In the genomic region with DNA sequence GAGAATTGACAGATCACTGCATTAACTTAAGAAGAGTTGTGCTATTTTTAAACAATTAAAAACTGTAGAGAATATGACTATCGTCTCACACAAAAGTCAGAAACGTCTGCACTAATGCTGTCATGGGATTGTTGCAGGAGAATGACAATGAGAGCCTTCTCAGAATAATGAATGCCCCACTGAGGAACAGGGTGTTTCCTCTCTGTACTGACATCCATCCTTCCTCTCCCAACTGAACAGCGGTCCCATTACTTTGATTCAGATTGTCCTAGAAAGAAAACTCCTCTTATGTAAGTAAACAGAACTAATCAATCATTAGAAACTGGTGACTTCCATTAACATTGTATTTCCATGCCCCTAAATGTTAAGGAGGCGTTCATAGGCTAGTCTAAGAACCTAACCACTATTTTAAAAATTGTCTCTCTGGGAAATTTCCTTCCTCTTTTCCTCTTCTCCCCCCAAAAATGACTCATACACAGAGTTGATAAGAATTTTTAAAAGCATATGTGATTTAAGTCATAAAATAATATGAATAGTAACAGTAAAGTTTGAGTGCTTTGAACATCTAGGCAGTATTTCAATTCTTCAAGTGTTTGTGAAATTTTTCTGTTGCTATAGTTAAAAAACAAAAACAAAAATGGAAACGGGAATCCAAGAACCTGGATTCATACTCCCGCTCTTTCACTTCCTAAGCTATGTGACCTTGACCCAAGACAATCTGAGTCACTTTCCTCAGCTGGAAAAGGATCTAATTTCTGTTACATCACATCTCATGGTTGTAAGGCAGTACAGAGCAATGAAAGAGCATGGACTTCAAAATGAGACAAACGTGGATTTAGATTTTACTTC, we compare ENCODE assay signal across 10 cellular contexts. TPM values are rescaled to one million over a fixed set of nuclear protein-coding genes. Genes with fewer than 3 reads are reported as not detected.
DNase-seq lines count a peak whose midpoint lies in the region; ATAC-seq and TF ChIP-seq lines count a peak whose summit lies in the region.
"Had no signal": no experiment of that assay in that cellular context is flagged by ENCODE, and none has a peak within 500 bp of the region (broad histone marks: within the 10 kb centered on the region; RNA-seq: fewer than 3 reads in every experiment).

No MANE protein-coding gene starts in this region.

- H3K27ac Mint-ChIP-seq in activated T-helper 1 cell treated with anti-CD3 and anti-CD28 coated beads, Interleukin-12 subunit alpha, Interleukin-12 subunit beta, Interleukin-2, Interleukin-4 antibody, amounts not matched to agents 30 ng/mL and 10 ng/mL and 1 ng/mL, durations not matched to agents 14 hours and 24 hours and 36 hours: no peak overlapping the region
- H3K27ac Mint-ChIP-seq in activated T-helper 17 cell treated with anti-CD3 and anti-CD28 coated beads, Interleukin-2, amount 50 U/mL, for 72 hours: no peak overlapping the region
- H3K27ac Mint-ChIP-seq: activated CD4-positive, alpha-beta memory T cell treated with anti-CD3 and anti-CD28 coated beads, Interleukin-2, amount 10 ng/mL, durations not matched to agents 7 days and 5 days had no signal

- peaks cover 8 to 11% of the 10 kb centered on the region in 2 experiments; a peak in 3 of 4 replicates for H3K4me1 ChIP-seq in HCT116 (ENCODE audit: control insufficient read depth in 1 of 2, insufficient read depth in 2 of 2, low read length in 2 of 2)

- POLR2A ChIA-PET in HCT116 (lab: Charles Lee): no interaction called here

- peak overlapping the region; percentile 90 for H2AFZ ChIP-seq in HCT116 (ENCODE audit: low read depth, low read length, poor library complexity, severe bottlenecking)

- BruUV-seq in HCT116 (replicated peaks; lab: Mats Ljungman, UMichigan): no TSS peak

- no peak for DNase-seq in HCT116 (ENCODE audit: low read depth, low spot score)
- peak; percentile 14 for DNase-seq in T1000 (lab: John Stamatoyannopoulos, UW)
- peak; percentile 95 for DNase-seq in glomerular endothelial cell (ENCODE audit: extremely low read depth, low read depth, low spot score)
- DNase-seq in stromal cell of bone marrow (ENCODE audit: low read depth): peak; percentile 85
- DNase-seq in activated T-helper 1 cell treated with anti-CD3 and anti-CD28 coated beads, Interleukin-12 subunit alpha, Interleukin-12 subunit beta, Interleukin-2, Interleukin-4 antibody, amounts not matched to agents 30 ng/mL and 10 ng/mL and 1 ng/mL, durations not matched to agents 14 hours and 24 hours and 36 hours (ENCODE audit: low spot score): no peak
- DNase-seq: activated CD4-positive, alpha-beta memory T cell treated with anti-CD3 and anti-CD28 coated beads, Interleukin-2, amount 10 ng/mL, durations not matched to agents 7 days and 5 days; anterior cingulate cortex; NCI-H1048 had no signal

- H3K9me3 ChIP-seq in HCT116 (ENCODE audit: control insufficient read depth in 1 of 2, insufficient read depth in 1 of 2, low read depth in 1 of 2, low read length in 2 of 2): no peaks in the 10 kb centered on the region

- no peak for TF ChIP-seq RAD21 in HCT116 (IDR thresholded peaks at IDR 0.05; ENCODE audit: low read depth)

- H3K9me2 ChIP-seq in HCT116 (ENCODE audit: insufficient read depth): no peaks in the 10 kb centered on the region

- no peaks in the 10 kb centered on the region for H3K9me3 Mint-ChIP-seq in activated T-helper 1 cell treated with anti-CD3 and anti-CD28 coated beads, Interleukin-12 subunit alpha, Interleukin-12 subunit beta, Interleukin-2, Interleukin-4 antibody, amounts not matched to agents 30 ng/mL and 10 ng/mL and 1 ng/mL, durations not matched to agents 14 hours and 24 hours and 36 hours
- H3K9me3 Mint-ChIP-seq in activated T-helper 17 cell treated with anti-CD3 and anti-CD28 coated beads, Interleukin-2, amount 50 U/mL, for 72 hours: peaks cover 12% of the 10 kb centered on the region
- H3K9me3 Mint-ChIP-seq: activated CD4-positive, alpha-beta memory T cell treated with anti-CD3 and anti-CD28 coated beads, Interleukin-2, amount 10 ng/mL, durations not matched to agents 7 days and 5 days had no signal

- no peaks in the 10 kb centered on the region for H4K20me1 ChIP-seq in HCT116 (ENCODE audit: insufficient read depth)

- ATAC-seq in HCT116 (peak; percentile 50; the same call in 1 of the 2 replicates), GM19324 (IDR thresholded peaks at IDR 0.05; ENCODE audit: low FRiP score, unreplicated experiment) (no peak)
- ATAC-seq in activated T-helper 17 cell treated with anti-CD3 and anti-CD28 coated beads, Interleukin-2, amount 50 U/mL, for 72 hours (replicated peaks): no peak

- no peaks in the 10 kb centered on the region for H3K4me1 Mint-ChIP-seq in activated T-helper 1 cell treated with anti-CD3 and anti-CD28 coated beads, Interleukin-12 subunit alpha, Interleukin-12 subunit beta, Interleukin-2, Interleukin-4 antibody, amounts not matched to agents 30 ng/mL and 10 ng/mL and 1 ng/mL, durations not matched to agents 14 hours and 24 hours and 36 hours (ENCODE audit: low read depth)
- H3K4me1 Mint-ChIP-seq in activated T-helper 17 cell treated with anti-CD3 and anti-CD28 coated beads, Interleukin-2, amount 50 U/mL, for 72 hours: no peaks in the 10 kb centered on the region
- H3K4me1 Mint-ChIP-seq: activated CD4-positive, alpha-beta memory T cell treated with anti-CD3 and anti-CD28 coated beads, Interleukin-2, amount 10 ng/mL, durations not matched to agents 7 days and 5 days had no signal

- no peak for TF ChIP-seq CTCF in HCT116 (IDR thresholded peaks at IDR 0.05 in 2 of 3, conservative IDR thresholded peaks at IDR 0.05 in 1 of 3; ENCODE audit: borderline replicate concordance in 1 of 3, insufficient read depth in 1 of 3, low read depth in 2 of 3, low read length in 2 of 3)

- intact Hi-C loops in HCT116 (cut with micrococcal nuclease): no loop called here
- intact Hi-C loops in activated T-helper 1 cell treated with anti-CD3 and anti-CD28 coated beads, Interleukin-12 subunit alpha, Interleukin-12 subunit beta, Interleukin-2, Interleukin-4 antibody, amounts not matched to agents 30 ng/mL and 10 ng/mL and 1 ng/mL, durations not matched to agents 14 hours and 24 hours and 36 hours (cut with micrococcal nuclease): no loop called here

- RAD21 ChIA-PET in HCT116 (lab: Charles Lee; ENCODE audit: low non-redundant PET in 1 of 2, low total read pairs in 2 of 2, uncharacterized antibody in 2 of 2, unreplicated experiment in 2 of 2): no interaction called here

- no peak overlapping the region for H3K9ac ChIP-seq in HCT116 (ENCODE audit: low read length)

- no peaks in the 10 kb centered on the region for H3K36me3 Mint-ChIP-seq in activated T-helper 1 cell treated with anti-CD3 and anti-CD28 coated beads, Interleukin-12 subunit alpha, Interleukin-12 subunit beta, Interleukin-2, Interleukin-4 antibody, amounts not matched to agents 30 ng/mL and 10 ng/mL and 1 ng/mL, durations not matched to agents 14 hours and 24 hours and 36 hours (ENCODE audit: low read depth)
- H3K36me3 Mint-ChIP-seq in activated T-helper 17 cell treated with anti-CD3 and anti-CD28 coated beads, Interleukin-2, amount 50 U/mL, for 72 hours (ENCODE audit: low read depth): no peaks in the 10 kb centered on the region

- no peaks in the 10 kb centered on the region for H3K27me3 ChIP-seq in HCT116 (ENCODE audit: insufficient read depth, low read length)

- H3K4me2 ChIP-seq in HCT116 (ENCODE audit: low read length): peak overlapping the region; percentile 47

- TF ChIP-seq POLR2A in HCT116 (IDR thresholded peaks at IDR 0.05; ENCODE audit: borderline replicate concordance, extremely low read depth, insufficient read depth, insufficient read length): no peak

- no peak overlapping the region for H3K4me3 Mint-ChIP-seq in activated T-helper 1 cell treated with anti-CD3 and anti-CD28 coated beads, Interleukin-12 subunit alpha, Interleukin-12 subunit beta, Interleukin-2, Interleukin-4 antibody, amounts not matched to agents 30 ng/mL and 10 ng/mL and 1 ng/mL, durations not matched to agents 14 hours and 24 hours and 36 hours
- H3K4me3 Mint-ChIP-seq in activated T-helper 17 cell treated with anti-CD3 and anti-CD28 coated beads, Interleukin-2, amount 50 U/mL, for 72 hours: no peak overlapping the region
- H3K4me3 Mint-ChIP-seq: activated CD4-positive, alpha-beta memory T cell treated with anti-CD3 and anti-CD28 coated beads, Interleukin-2, amount 10 ng/mL, durations not matched to agents 7 days and 5 days had no signal

- H3K27me3 Mint-ChIP-seq in activated T-helper 1 cell treated with anti-CD3 and anti-CD28 coated beads, Interleukin-12 subunit alpha, Interleukin-12 subunit beta, Interleukin-2, Interleukin-4 antibody, amounts not matched to agents 30 ng/mL and 10 ng/mL and 1 ng/mL, durations not matched to agents 14 hours and 24 hours and 36 hours (ENCODE audit: insufficient read depth): no peaks in the 10 kb centered on the region
- peaks cover 3% of the 10 kb centered on the region for H3K27me3 Mint-ChIP-seq in activated T-helper 17 cell treated with anti-CD3 and anti-CD28 coated beads, Interleukin-2, amount 50 U/mL, for 72 hours
- H3K27me3 Mint-ChIP-seq: activated CD4-positive, alpha-beta memory T cell treated with anti-CD3 and anti-CD28 coated beads, Interleukin-2, amount 10 ng/mL, durations not matched to agents 7 days and 5 days had no signal

- no peaks in the 10 kb centered on the region for H3K79me2 ChIP-seq in HCT116 (ENCODE audit: insufficient read depth, low read length)

- no peak overlapping the region for H3K27ac ChIP-seq in HCT116 (ENCODE audit: low read depth, low read length)

- no peak overlapping the region for H3K4me3 ChIP-seq in HCT116 (replicated peaks in 1 of 2; ENCODE audit: low read depth in 1 of 2, low read length in 2 of 2)

- CTCF ChIA-PET in HCT116 (lab: Charles Lee): no interaction called here

- no peaks in the 10 kb centered on the region for H3K36me3 ChIP-seq in HCT116 (ENCODE audit: control insufficient read depth in 1 of 2, insufficient read depth in 2 of 2, low read length in 2 of 2)

TF ChIP-seq in HCT116, 20 proteins besides CTCF, POLR2A, EP300 and RAD21 (continues in another document):
- no peak for TF ChIP-seq EZH2 (IDR thresholded peaks at IDR 0.05)
- TF ChIP-seq FOSL1 (IDR thresholded peaks at IDR 0.05; ENCODE audit: low read depth): peak; percentile 17; the same call in 1 of the 2 replicates

RNA-seq across cellular contexts. Expression of a gene that starts 12.7 kb away (rescaled TPM):
- total RNA-seq in HCT116 (2021; ENCODE audit: unreplicated experiment) (9.8 TPM), glomerular endothelial cell (0.19 TPM in 1 of 2 replicates, not detected in the other)
- 3.8 and 3.9 TPM in 2 replicates for polyA plus RNA-seq in HCT116 (2012)
- not detected in 2 replicates for total RNA-seq in activated T-helper 1 cell treated with anti-CD3 and anti-CD28 coated beads, Interleukin-12 subunit alpha, Interleukin-12 subunit beta, Interleukin-2, Interleukin-4 antibody, amounts not matched to agents 30 ng/mL and 10 ng/mL and 1 ng/mL, durations not matched to agents 14 hours and 24 hours and 36 hours
- 1 to 10 TPM; 1.5 to 2.5 TPM for total RNA-seq in activated T-helper 17 cell treated with anti-CD3 and anti-CD28 coated beads, Interleukin-2, amount 50 U/mL, for 72 hours

Comparison
In these comparisons a context has a peak if more than half of its experiments do, and no peak if none do; other contexts are left out.
1. DNase-seq: peak in T1000 (single experiment), glomerular endothelial cell (single experiment) and stromal cell of bone marrow (single experiment); none in HCT116 (single experiment) and activated T-helper 1 cell treated with anti-CD3 and anti-CD28 coated beads, Interleukin-12 subunit alpha, Interleukin-12 subunit beta, Interleukin-2, Interleukin-4 antibody, amounts not matched to agents 30 ng/mL and 10 ng/mL and 1 ng/mL, durations not matched to agents 14 hours and 24 hours and 36 hours (single experiment).